Comparison of ENCODE assay signal across 31 cellular contexts in genomic region chr7:56493704-56494450, GRCh38.
"Had no signal": no experiment of that assay in that cellular context is flagged by ENCODE, and none has a peak within 500 bp of the region (broad histone marks: within the 10 kb centered on the region; RNA-seq: fewer than 3 reads in every experiment).

No MANE protein-coding gene starts in this region.

- ATAC-seq: natural killer cell; psoas muscle; stimulated activated naive B cell treated with anti-CD40 and anti-IgM and Interleukin-4, amounts not matched to agents 10 μg/mL and 1 μg/mL and 100 μg/mL, for 72 hours had no signal

- H3K27me3 ChIP-seq: neural progenitor cell, neutrophil, ovary, right lobe of liver, sigmoid colon, stomach, thyroid gland, tibial nerve, upper lobe of left lung, uterus had no signal

- DNase-seq: naive thymus-derived CD4-positive, alpha-beta T cell; natural killer cell; nucleus accumbens; ovary; posterior cingulate gyrus; psoas muscle; right cardiac atrium; right lobe of liver; sigmoid colon; small intestine; stimulated activated CD4-positive, alpha-beta T cell treated with anti-CD3 and anti-CD28 coated beads, Interleukin-15, amount 100 ng/mL, for 24 hours; stimulated activated CD4-positive, alpha-beta T cell treated with anti-CD3 and anti-CD28 coated beads, Interleukin-2, amount 100 ng/mL, for 24 hours; stimulated activated CD4-positive, alpha-beta T cell treated with anti-CD3 and anti-CD28 coated beads, Interleukin-2, amount 100 ng/mL, for 48 hours; stimulated activated CD4-positive, alpha-beta T cell treated with anti-CD3 and anti-CD28 coated beads, Interleukin-4, amount 100 ng/mL, for 24 hours; stimulated activated naive B cell treated with anti-CD40 and anti-IgM and Interleukin-4, amounts not matched to agents 10 μg/mL and 1 μg/mL and 100 μg/mL, for 72 hours; stimulated activated naive CD4-positive, alpha-beta T cell treated with Interleukin-2 at 50 U/mL for 16 hours; stomach; substantia nigra; thyroid gland; trophoblast cell; upper lobe of left lung; uterus had no signal

- H2AFZ ChIP-seq: neural progenitor cell, parathyroid adenoma had no signal

- H3K4me3 ChIP-seq: neural progenitor cell, ovary, psoas muscle, right lobe of liver, sigmoid colon, stomach, thoracic aorta, thyroid gland, tibial nerve, upper lobe of left lung, uterus had no signal

- H3K27ac ChIP-seq: neural progenitor cell, neutrophil, ovary, parathyroid adenoma, psoas muscle, right lobe of liver, sigmoid colon, stomach, thoracic aorta, thyroid gland, tibial nerve, upper lobe of left lung, uterus had no signal

- H3K27ac Mint-ChIP-seq: naive thymus-derived CD4-positive, alpha-beta T cell; natural killer cell; nephron; neural progenitor cell; progenitor cell of endocrine pancreas; stimulated activated effector memory CD8-positive, alpha-beta T cell treated with anti-CD3 and anti-CD28 coated beads, Interleukin-12 subunit alpha, Interleukin-12 subunit beta, amount 100 ng/mL, for 72 hours; stimulated activated naive B cell treated with anti-CD40 and anti-IgM and Interleukin-4, amounts not matched to agents 10 μg/mL and 1 μg/mL and 100 μg/mL, for 72 hours; stimulated activated naive CD8-positive, alpha-beta T cell treated with anti-CD3 and anti-CD28 coated beads, Interleukin-15, Interleukin-2, amounts not matched to agents 100 ng/mL and 50 ng/mL, for 24 hours had no signal

- H3K9me3 ChIP-seq: thyroid gland, uterus had no signal

- H3K36me3 Mint-ChIP-seq: neural progenitor cell; stimulated activated effector memory CD8-positive, alpha-beta T cell treated with anti-CD3 and anti-CD28 coated beads, Interleukin-12 subunit alpha, Interleukin-12 subunit beta, amount 100 ng/mL, for 72 hours; stimulated activated naive B cell treated with anti-CD40 and anti-IgM and Interleukin-4, amounts not matched to agents 10 μg/mL and 1 μg/mL and 100 μg/mL, for 72 hours had no signal

- H3K4me3 Mint-ChIP-seq: naive thymus-derived CD4-positive, alpha-beta T cell; natural killer cell; nephron; neural progenitor cell; stimulated activated effector memory CD8-positive, alpha-beta T cell treated with anti-CD3 and anti-CD28 coated beads, Interleukin-12 subunit alpha, Interleukin-12 subunit beta, amount 100 ng/mL, for 72 hours; stimulated activated naive B cell treated with anti-CD40 and anti-IgM and Interleukin-4, amounts not matched to agents 10 μg/mL and 1 μg/mL and 100 μg/mL, for 72 hours; stimulated activated naive CD8-positive, alpha-beta T cell treated with anti-CD3 and anti-CD28 coated beads, Interleukin-15, Interleukin-2, amounts not matched to agents 100 ng/mL and 50 ng/mL, for 24 hours had no signal

- H3K36me3 ChIP-seq: neural progenitor cell, neutrophil, ovary, right lobe of liver, sigmoid colon, stomach, thoracic aorta, thyroid gland, tibial nerve, upper lobe of left lung, uterus had no signal

- H3K4me1 ChIP-seq: neural progenitor cell, parathyroid adenoma, psoas muscle, right lobe of liver, sigmoid colon, stomach, thyroid gland, tibial nerve, upper lobe of left lung, uterus had no signal

- H3K4me1 Mint-ChIP-seq: naive thymus-derived CD4-positive, alpha-beta T cell; natural killer cell; nephron; neural progenitor cell; stimulated activated effector memory CD8-positive, alpha-beta T cell treated with anti-CD3 and anti-CD28 coated beads, Interleukin-12 subunit alpha, Interleukin-12 subunit beta, amount 100 ng/mL, for 72 hours; stimulated activated naive B cell treated with anti-CD40 and anti-IgM and Interleukin-4, amounts not matched to agents 10 μg/mL and 1 μg/mL and 100 μg/mL, for 72 hours had no signal

- H3K27me3 Mint-ChIP-seq: naive thymus-derived CD4-positive, alpha-beta T cell; progenitor cell of endocrine pancreas; stimulated activated naive B cell treated with anti-CD40 and anti-IgM and Interleukin-4, amounts not matched to agents 10 μg/mL and 1 μg/mL and 100 μg/mL, for 72 hours; stimulated activated naive CD8-positive, alpha-beta T cell treated with anti-CD3 and anti-CD28 coated beads, Interleukin-15, Interleukin-2, amounts not matched to agents 100 ng/mL and 50 ng/mL, for 24 hours had no signal

- H3K4me2 ChIP-seq: neural progenitor cell had no signal

- H3K9ac ChIP-seq: neural progenitor cell, parathyroid adenoma had no signal
